In the genomic region with DNA sequence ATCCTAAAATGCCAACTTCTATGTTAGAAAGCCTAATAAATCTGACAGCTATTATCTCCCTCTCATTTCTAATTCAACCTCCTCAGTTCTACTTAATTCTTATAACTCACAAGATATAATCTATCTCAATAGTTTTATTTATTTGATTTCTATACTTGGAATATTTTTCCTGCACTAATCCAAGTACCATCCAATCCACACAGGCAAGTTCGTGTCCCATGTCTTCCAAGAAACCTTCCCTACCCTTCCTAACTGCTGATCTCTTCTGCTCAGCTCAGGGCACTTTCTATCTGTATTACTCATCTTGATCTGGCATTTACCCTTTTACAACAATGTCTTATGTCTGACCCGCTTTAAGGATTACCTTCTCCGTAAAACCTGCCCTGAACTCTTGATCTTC, we compare ENCODE assay signal across 23 cellular contexts. TPM values are rescaled to one million over a fixed set of nuclear protein-coding genes. Genes with fewer than 3 reads are reported as not detected.
"Had no signal": no experiment of that assay in that cellular context is flagged by ENCODE, and none has a peak within 500 bp of the region (broad histone marks: within the 10 kb centered on the region; RNA-seq: fewer than 3 reads in every experiment).

No MANE protein-coding gene starts in this region.

- H3K9me3 ChIP-seq: gastroesophageal sphincter, neutrophil, psoas muscle, sigmoid colon, testis, tibial nerve, upper lobe of right lung, vagina had no signal

- H3K9me3 Mint-ChIP-seq: naive thymus-derived CD8-positive, alpha-beta T cell; stimulated activated naive B cell treated with anti-CD40 and anti-IgM and Interleukin-4, amounts not matched to agents 10 μg/mL and 1 μg/mL and 100 μg/mL, for 72 hours; stimulated activated naive CD8-positive, alpha-beta T cell treated with anti-CD3 and anti-CD28 coated beads, Interleukin-15, amount 100 ng/mL, for 72 hours had no signal

- H3K27me3 Mint-ChIP-seq: stimulated activated naive B cell treated with anti-CD40 and anti-IgM and Interleukin-4, amounts not matched to agents 10 μg/mL and 1 μg/mL and 100 μg/mL, for 72 hours; stimulated activated naive CD8-positive, alpha-beta T cell treated with anti-CD3 and anti-CD28 coated beads, Interleukin-15, amount 100 ng/mL, for 72 hours had no signal

- H3K4me1 Mint-ChIP-seq: stimulated activated naive CD8-positive, alpha-beta T cell treated with anti-CD3 and anti-CD28 coated beads, Interleukin-15, amount 100 ng/mL, for 72 hours had no signal

- DNase-seq: effector CD4-positive, alpha-beta T cell; glutamatergic neuron; islet precursor cell; mammary epithelial cell; naive thymus-derived CD8-positive, alpha-beta T cell; psoas muscle; retina; sigmoid colon; stimulated activated CD4-positive, alpha-beta T cell treated with anti-CD3 and anti-CD28 coated beads, Interleukin-2, amount 100 ng/mL, for 24 hours; stimulated activated CD4-positive, alpha-beta T cell treated with anti-CD3 and anti-CD28 coated beads, Interleukin-4, amount 100 ng/mL, for 4 hours; stimulated activated naive B cell treated with anti-CD40 and anti-IgM and Interleukin-4, amounts not matched to agents 10 μg/mL and 1 μg/mL and 100 μg/mL, for 72 hours; stimulated activated naive CD8-positive, alpha-beta T cell treated with anti-CD3 and anti-CD28 coated beads, Interleukin-15, amount 100 ng/mL, for 72 hours; testis; upper lobe of right lung had no signal

- ATAC-seq: gastroesophageal sphincter; left lobe of liver; naive thymus-derived CD8-positive, alpha-beta T cell; psoas muscle; stimulated activated naive B cell treated with anti-CD40 and anti-IgM and Interleukin-4, amounts not matched to agents 10 μg/mL and 1 μg/mL and 100 μg/mL, for 72 hours; stimulated activated naive CD8-positive, alpha-beta T cell treated with anti-CD3 and anti-CD28 coated beads, Interleukin-15, amount 100 ng/mL, for 72 hours; upper lobe of right lung had no signal

- H3K4me3 ChIP-seq: gastroesophageal sphincter, psoas muscle, sigmoid colon, skin epidermis, testis, tibial nerve, upper lobe of right lung, vagina had no signal

- H3K4me1 ChIP-seq: gastroesophageal sphincter, sigmoid colon, testis, upper lobe of right lung, vagina had no signal

- H3K27ac ChIP-seq: gastroesophageal sphincter, neutrophil, psoas muscle, sigmoid colon, skin epidermis, testis, tibial nerve, upper lobe of right lung, vagina had no signal

- H3K27ac Mint-ChIP-seq: naive thymus-derived CD8-positive, alpha-beta T cell; stimulated activated naive B cell treated with anti-CD40 and anti-IgM and Interleukin-4, amounts not matched to agents 10 μg/mL and 1 μg/mL and 100 μg/mL, for 72 hours; stimulated activated naive CD8-positive, alpha-beta T cell treated with anti-CD3 and anti-CD28 coated beads, Interleukin-15, amount 100 ng/mL, for 72 hours had no signal

- H3K4me3 Mint-ChIP-seq: naive thymus-derived CD8-positive, alpha-beta T cell; stimulated activated naive B cell treated with anti-CD40 and anti-IgM and Interleukin-4, amounts not matched to agents 10 μg/mL and 1 μg/mL and 100 μg/mL, for 72 hours; stimulated activated naive CD8-positive, alpha-beta T cell treated with anti-CD3 and anti-CD28 coated beads, Interleukin-15, amount 100 ng/mL, for 72 hours had no signal

- H3K27me3 ChIP-seq: gastroesophageal sphincter, neutrophil, sigmoid colon, testis, tibial nerve, upper lobe of right lung, vagina had no signal

RNA-seq across cellular contexts. Expression of a gene that starts 42.6 kb away (rescaled TPM):
- total RNA-seq: gastroesophageal sphincter, left lobe of liver, lower leg skin, psoas muscle, subcutaneous adipose tissue, vagina had no signal

RNA-seq across cellular contexts. Expression of a gene that starts 46.5 kb away (rescaled TPM):
- polyA plus RNA-seq: neural cell had no signal
